In genomic region chr2:237875234-237876055, GRCh38 we compare ENCODE assay signal across 19 cellular contexts. TPM values are rescaled to one million over a fixed set of nuclear protein-coding genes. Genes with fewer than 3 reads are reported as not detected.
DNase-seq lines count a peak whose midpoint lies in the region; ATAC-seq and TF ChIP-seq lines count a peak whose summit lies in the region.
"Had no signal": no experiment of that assay in that cellular context is flagged by ENCODE, and none has a peak within 500 bp of the region (broad histone marks: within the 10 kb centered on the region; RNA-seq: fewer than 3 reads in every experiment).

No MANE protein-coding gene starts in this region.

- H2AFZ ChIP-seq in PC-3 (ENCODE audit: low read length) = no peak overlapping the region

- POLR2A ChIA-PET in PC-3 (lab: Charles Lee; ENCODE audit: unreplicated experiment) = no interaction called here

- peak; percentile 18 for DNase-seq in GM20000 (ENCODE audit: low spot score)
- DNase-seq in PC-3 = no peak
- DNase-seq in islet precursor cell = peak; percentile 38
- no peak for DNase-seq in immature natural killer cell
- DNase-seq in glomerular visceral epithelial cell (ENCODE audit: extremely low spot score) = no peak
- DNase-seq in NCI-H2107 (lab: John Stamatoyannopoulos, UW) = no peak
- DNase-seq: activated CD4-positive, alpha-beta T cell treated with anti-CD3 and anti-CD28 coated beads for 4 hours; activated naive CD8-positive, alpha-beta T cell treated with anti-CD3 and anti-CD28 coated beads, Interleukin-2, amount 10 ng/mL, durations not matched to agents 7 days and 5 days; effector CD4-positive, alpha-beta T cell; hippocampal formation; NCI-H345; SJCRH30 had no signal

- intact Hi-C loops in PC-3 (cut with micrococcal nuclease) = no loop called here

- H3K4me3 Mint-ChIP-seq in immature natural killer cell = no peak overlapping the region
- H3K4me3 Mint-ChIP-seq: activated naive CD8-positive, alpha-beta T cell treated with anti-CD3 and anti-CD28 coated beads, Interleukin-2, amount 10 ng/mL, durations not matched to agents 7 days and 5 days; stimulated activated naive CD8-positive, alpha-beta T cell treated with anti-CD3 and anti-CD28 coated beads, Interleukin-15, Interleukin-2, amounts not matched to agents 100 ng/mL and 50 ng/mL, for 24 hours had no signal

- peak overlapping the region; percentile 85 for H3K27ac ChIP-seq in PC-3 (ENCODE audit: low read length)
- H3K27ac ChIP-seq: prostate gland, SJCRH30 had no signal

- BruUV-seq in PC-3 (replicated peaks; lab: Mats Ljungman, UMichigan) = no TSS peak

- CTCF ChIA-PET in PC-3 (lab: Charles Lee) = no interaction called here

- no peaks in the 10 kb centered on the region for H3K36me3 Mint-ChIP-seq in immature natural killer cell
- H3K36me3 Mint-ChIP-seq: activated naive CD8-positive, alpha-beta T cell treated with anti-CD3 and anti-CD28 coated beads, Interleukin-2, amount 10 ng/mL, durations not matched to agents 7 days and 5 days had no signal

- no peaks in the 10 kb centered on the region for H4K20me1 ChIP-seq in PC-3 (ENCODE audit: low read length)

- H3K4me1 ChIP-seq in PC-3 (ENCODE audit: insufficient read depth, low read length) (peaks cover 38% of the 10 kb centered on the region), skeletal muscle satellite cell (ENCODE audit: control insufficient read depth, insufficient read depth, low read length) (peaks cover 71% of the 10 kb centered on the region)

- no peaks in the 10 kb centered on the region for H3K9me3 ChIP-seq in PC-3 (ENCODE audit: low read length)
- H3K9me3 ChIP-seq in skeletal muscle satellite cell (replicated peaks; ENCODE audit: low read length) = no peaks in the 10 kb centered on the region
- H3K9me3 ChIP-seq: prostate gland, SJCRH30 had no signal

- ATAC-seq in PC-3 (no peak), GM18519 (IDR thresholded peaks at IDR 0.05; ENCODE audit: low FRiP score, unreplicated experiment) (no peak)
- ATAC-seq: GM12878, left lobe of liver had no signal

- H3K27ac Mint-ChIP-seq in immature natural killer cell = no peak overlapping the region
- H3K27ac Mint-ChIP-seq: activated naive CD8-positive, alpha-beta T cell treated with anti-CD3 and anti-CD28 coated beads, Interleukin-2, amount 10 ng/mL, durations not matched to agents 7 days and 5 days; stimulated activated naive CD8-positive, alpha-beta T cell treated with anti-CD3 and anti-CD28 coated beads, Interleukin-15, Interleukin-2, amounts not matched to agents 100 ng/mL and 50 ng/mL, for 24 hours had no signal

- no peaks in the 10 kb centered on the region for H3F3A ChIP-seq in PC-3 (ENCODE audit: low read length, unreplicated experiment)

- H3K4me3 ChIP-seq in PC-3 (ENCODE audit: low read length) (peak overlapping the region; percentile 44; the same call in 1 of the 2 replicates), skeletal muscle satellite cell (ENCODE audit: low read length) (peak overlapping the region; percentile 36)
- H3K4me3 ChIP-seq: GM12878, prostate gland, SJCRH30 had no signal

- peaks cover 49% of the 10 kb centered on the region for H3K79me2 ChIP-seq in PC-3 (ENCODE audit: low read length)

- no peaks in the 10 kb centered on the region for H3K36me3 ChIP-seq in PC-3 (ENCODE audit: low read depth, low read length)
- peaks cover 7% of the 10 kb centered on the region for H3K36me3 ChIP-seq in skeletal muscle satellite cell (ENCODE audit: insufficient read depth, low read length)
- H3K36me3 ChIP-seq: prostate gland, SJCRH30 had no signal

- H3K27me3 Mint-ChIP-seq in immature natural killer cell (ENCODE audit: low read depth in 3 of 3) = peaks cover 0 to 4% (median 3%) of the 10 kb centered on the region in 3 donors
- H3K27me3 Mint-ChIP-seq: activated naive CD8-positive, alpha-beta T cell treated with anti-CD3 and anti-CD28 coated beads, Interleukin-2, amount 10 ng/mL, durations not matched to agents 7 days and 5 days had no signal

- TF ChIP-seq CTCF in GM20000 (IDR thresholded peaks at IDR 0.05; ENCODE audit: extremely low read depth, missing control alignments) (no peak), PC-3 (conservative IDR thresholded peaks at IDR 0.05; ENCODE audit: low read depth, low read length) (no peak)

- H3K9ac ChIP-seq in PC-3 (ENCODE audit: low read length) = peak overlapping the region; percentile 31
- H3K9ac ChIP-seq in skeletal muscle satellite cell (ENCODE audit: low read depth, low read length) = peak overlapping the region; percentile 71

- H3K9me3 Mint-ChIP-seq in immature natural killer cell = no peaks in the 10 kb centered on the region
- H3K9me3 Mint-ChIP-seq: activated naive CD8-positive, alpha-beta T cell treated with anti-CD3 and anti-CD28 coated beads, Interleukin-2, amount 10 ng/mL, durations not matched to agents 7 days and 5 days; stimulated activated naive CD8-positive, alpha-beta T cell treated with anti-CD3 and anti-CD28 coated beads, Interleukin-15, Interleukin-2, amounts not matched to agents 100 ng/mL and 50 ng/mL, for 24 hours had no signal

- peak overlapping the region; percentile 74 for H3K4me2 ChIP-seq in PC-3 (ENCODE audit: low read length)
- H3K4me2 ChIP-seq in skeletal muscle satellite cell (ENCODE audit: low read length) = peak overlapping the region; percentile 72

- H3K9me2 ChIP-seq in PC-3 (replicated peaks; ENCODE audit: low read length) = no peaks in the 10 kb centered on the region

- peaks cover 15 to 24% of the 10 kb centered on the region in 2 donors for H3K4me1 Mint-ChIP-seq in immature natural killer cell

- H3K27me3 ChIP-seq in PC-3 (ENCODE audit: low read length) (no peaks in the 10 kb centered on the region), skeletal muscle satellite cell (ENCODE audit: control insufficient read depth, insufficient read depth, low read length) (no peaks in the 10 kb centered on the region)

RNA-seq across cellular contexts. Expression of gene RAMP1, which starts 16.0 kb away (rescaled TPM):
- total RNA-seq in PC-3 (2014; rRNA removed) = 210 and 248 TPM in 2 replicates
- 4.8 TPM in 1 of 2 replicates, not detected in the other for total RNA-seq in skeletal muscle satellite cell (2012; rRNA removed)
- polyA plus RNA-seq in immature natural killer cell = 100 to 1,000 TPM in 1 of 3 donors, 10 to 100 TPM in 2; 70.8 to 292 (median 96.5) TPM
- total RNA-seq: G401, SJCRH30 had no signal

Comparison
In these comparisons a context has a peak if more than half of its experiments do, and no peak if none do; other contexts are left out.
1. DNase-seq: peak in GM20000 (single experiment) and islet precursor cell (single experiment); none in PC-3 (single experiment), immature natural killer cell (0 of 3), glomerular visceral epithelial cell (single experiment) and NCI-H2107 (single experiment).